In the genomic region with DNA sequence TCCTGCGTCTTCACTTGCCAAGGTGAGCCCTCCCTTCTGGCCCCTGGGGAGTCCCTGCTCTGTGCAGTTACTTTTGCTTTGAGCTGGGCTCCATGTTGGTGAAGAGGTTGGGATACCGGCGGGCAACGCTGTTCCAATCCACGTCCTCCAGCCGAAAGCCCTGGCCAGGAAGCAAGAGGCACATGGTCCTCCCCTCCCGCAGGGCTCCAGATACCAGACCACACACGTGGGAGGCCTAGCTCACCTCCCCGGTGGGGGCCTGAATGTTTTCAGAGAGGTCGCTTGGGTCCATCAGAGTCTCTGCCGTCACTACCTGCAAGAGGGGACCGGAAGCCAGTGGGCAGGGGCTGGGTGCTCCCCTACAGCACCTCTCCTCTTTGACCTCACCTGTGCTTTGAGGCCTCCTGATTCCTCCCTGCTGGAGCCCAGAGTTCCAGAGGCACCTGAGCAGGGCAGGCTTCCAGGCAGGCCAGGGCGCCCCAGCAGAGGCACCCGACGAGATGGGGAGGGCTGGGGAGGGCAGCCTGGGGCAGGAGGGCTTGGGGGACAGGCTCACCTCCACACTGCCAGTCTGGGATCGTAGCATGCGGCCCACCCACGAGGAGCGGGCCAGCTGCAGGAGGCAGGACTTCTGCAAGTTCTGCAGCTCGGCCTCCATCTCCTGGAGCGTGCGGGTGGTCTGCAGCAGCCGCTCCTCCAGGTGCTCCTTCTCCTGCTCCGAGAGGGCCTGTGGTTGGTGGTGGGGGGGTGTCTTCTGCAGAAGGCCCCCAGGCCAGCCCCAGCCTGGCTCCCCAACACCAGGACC, we compare ENCODE assay signal across 2 cellular contexts.
TF ChIP-seq lines count a peak whose summit lies in the region.

No MANE protein-coding gene starts in this region.

TF ChIP-seq in HEK293, 187 proteins besides CTCF, POLR2A, EP300 and RAD21:
- TF ChIP-seq ZNF707 (tag by site-specific recombination; IDR thresholded peaks at IDR 0.05), result no peak
- no peak for TF ChIP-seq ZNF585B (tag by site-specific recombination; IDR thresholded peaks at IDR 0.05)
- TF ChIP-seq ZFP3 (tag by site-specific recombination; IDR thresholded peaks at IDR 0.05; ENCODE audit: low read depth), result no peak
- TF ChIP-seq ZFP41 (tag by site-specific recombination; IDR thresholded peaks at IDR 0.05; ENCODE audit: borderline replicate concordance), result no peak
- TF ChIP-seq, protein P1, sequence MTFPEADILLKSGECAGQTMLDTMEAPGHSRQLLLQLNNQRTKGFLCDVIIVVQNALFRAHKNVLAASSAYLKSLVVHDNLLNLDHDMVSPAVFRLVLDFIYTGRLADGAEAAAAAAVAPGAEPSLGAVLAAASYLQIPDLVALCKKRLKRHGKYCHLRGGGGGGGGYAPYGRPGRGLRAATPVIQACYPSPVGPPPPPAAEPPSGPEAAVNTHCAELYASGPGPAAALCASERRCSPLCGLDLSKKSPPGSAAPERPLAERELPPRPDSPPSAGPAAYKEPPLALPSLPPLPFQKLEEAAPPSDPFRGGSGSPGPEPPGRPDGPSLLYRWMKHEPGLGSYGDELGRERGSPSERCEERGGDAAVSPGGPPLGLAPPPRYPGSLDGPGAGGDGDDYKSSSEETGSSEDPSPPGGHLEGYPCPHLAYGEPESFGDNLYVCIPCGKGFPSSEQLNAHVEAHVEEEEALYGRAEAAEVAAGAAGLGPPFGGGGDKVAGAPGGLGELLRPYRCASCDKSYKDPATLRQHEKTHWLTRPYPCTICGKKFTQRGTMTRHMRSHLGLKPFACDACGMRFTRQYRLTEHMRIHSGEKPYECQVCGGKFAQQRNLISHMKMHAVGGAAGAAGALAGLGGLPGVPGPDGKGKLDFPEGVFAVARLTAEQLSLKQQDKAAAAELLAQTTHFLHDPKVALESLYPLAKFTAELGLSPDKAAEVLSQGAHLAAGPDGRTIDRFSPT (tag by site-specific recombination; IDR thresholded peaks at IDR 0.05), result no peak
- TF ChIP-seq EGR2 (tag by site-specific recombination; IDR thresholded peaks at IDR 0.05; ENCODE audit: low read depth), result 0 out of 2 replicates have a peak, but pooled peaks have one; percentile 2
- no peak for TF ChIP-seq ZNF274 (IDR thresholded peaks at IDR 0.05; ENCODE audit: low read length)
- TF ChIP-seq ZNF274 (tag by site-specific recombination; IDR thresholded peaks at IDR 0.05; ENCODE audit: borderline replicate concordance), result no peak
- no peak for TF ChIP-seq KLF7 (tag by site-specific recombination; IDR thresholded peaks at IDR 0.05; ENCODE audit: borderline replicate concordance)
- TF ChIP-seq SP2 (tag by site-specific recombination; IDR thresholded peaks at IDR 0.05), result no peak
- TF ChIP-seq, protein P2, sequence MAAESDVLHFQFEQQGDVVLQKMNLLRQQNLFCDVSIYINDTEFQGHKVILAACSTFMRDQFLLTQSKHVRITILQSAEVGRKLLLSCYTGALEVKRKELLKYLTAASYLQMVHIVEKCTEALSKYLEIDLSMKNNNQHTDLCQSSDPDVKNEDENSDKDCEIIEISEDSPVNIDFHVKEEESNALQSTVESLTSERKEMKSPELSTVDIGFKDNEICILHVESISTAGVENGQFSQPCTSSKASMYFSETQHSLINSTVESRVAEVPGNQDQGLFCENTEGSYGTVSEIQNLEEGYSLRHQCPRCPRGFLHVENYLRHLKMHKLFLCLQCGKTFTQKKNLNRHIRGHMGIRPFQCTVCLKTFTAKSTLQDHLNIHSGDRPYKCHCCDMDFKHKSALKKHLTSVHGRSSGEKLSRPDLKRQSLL (tag by site-specific recombination; IDR thresholded peaks at IDR 0.05), result no peak
- no peak for TF ChIP-seq ZNF791 (tag by site-specific recombination; IDR thresholded peaks at IDR 0.05)
- TF ChIP-seq GLI4 (tag by site-specific recombination; IDR thresholded peaks at IDR 0.05), result no peak
- TF ChIP-seq, protein P3, sequence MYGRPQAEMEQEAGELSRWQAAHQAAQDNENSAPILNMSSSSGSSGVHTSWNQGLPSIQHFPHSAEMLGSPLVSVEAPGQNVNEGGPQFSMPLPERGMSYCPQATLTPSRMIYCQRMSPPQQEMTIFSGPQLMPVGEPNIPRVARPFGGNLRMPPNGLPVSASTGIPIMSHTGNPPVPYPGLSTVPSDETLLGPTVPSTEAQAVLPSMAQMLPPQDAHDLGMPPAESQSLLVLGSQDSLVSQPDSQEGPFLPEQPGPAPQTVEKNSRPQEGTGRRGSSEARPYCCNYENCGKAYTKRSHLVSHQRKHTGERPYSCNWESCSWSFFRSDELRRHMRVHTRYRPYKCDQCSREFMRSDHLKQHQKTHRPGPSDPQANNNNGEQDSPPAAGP (tag by site-specific recombination; IDR thresholded peaks at IDR 0.05), result no peak
- TF ChIP-seq, protein P4, sequence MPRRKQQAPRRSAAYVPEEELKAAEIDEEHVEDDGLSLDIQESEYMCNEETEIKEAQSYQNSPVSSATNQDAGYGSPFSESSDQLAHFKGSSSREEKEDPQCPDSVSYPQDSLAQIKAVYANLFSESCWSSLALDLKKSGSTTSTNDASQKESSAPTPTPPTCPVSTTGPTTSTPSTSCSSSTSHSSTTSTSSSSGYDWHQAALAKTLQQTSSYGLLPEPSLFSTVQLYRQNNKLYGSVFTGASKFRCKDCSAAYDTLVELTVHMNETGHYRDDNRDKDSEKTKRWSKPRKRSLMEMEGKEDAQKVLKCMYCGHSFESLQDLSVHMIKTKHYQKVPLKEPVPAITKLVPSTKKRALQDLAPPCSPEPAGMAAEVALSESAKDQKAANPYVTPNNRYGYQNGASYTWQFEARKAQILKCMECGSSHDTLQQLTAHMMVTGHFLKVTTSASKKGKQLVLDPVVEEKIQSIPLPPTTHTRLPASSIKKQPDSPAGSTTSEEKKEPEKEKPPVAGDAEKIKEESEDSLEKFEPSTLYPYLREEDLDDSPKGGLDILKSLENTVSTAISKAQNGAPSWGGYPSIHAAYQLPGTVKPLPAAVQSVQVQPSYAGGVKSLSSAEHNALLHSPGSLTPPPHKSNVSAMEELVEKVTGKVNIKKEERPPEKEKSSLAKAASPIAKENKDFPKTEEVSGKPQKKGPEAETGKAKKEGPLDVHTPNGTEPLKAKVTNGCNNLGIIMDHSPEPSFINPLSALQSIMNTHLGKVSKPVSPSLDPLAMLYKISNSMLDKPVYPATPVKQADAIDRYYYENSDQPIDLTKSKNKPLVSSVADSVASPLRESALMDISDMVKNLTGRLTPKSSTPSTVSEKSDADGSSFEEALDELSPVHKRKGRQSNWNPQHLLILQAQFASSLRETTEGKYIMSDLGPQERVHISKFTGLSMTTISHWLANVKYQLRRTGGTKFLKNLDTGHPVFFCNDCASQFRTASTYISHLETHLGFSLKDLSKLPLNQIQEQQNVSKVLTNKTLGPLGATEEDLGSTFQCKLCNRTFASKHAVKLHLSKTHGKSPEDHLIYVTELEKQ (tag by site-specific recombination; IDR thresholded peaks at IDR 0.05; ENCODE audit: borderline replicate concordance), result no peak
- TF ChIP-seq GLIS1 (tag by site-specific recombination; IDR thresholded peaks at IDR 0.05), result peak; percentile 28; the same call in 1 of the 2 replicates
- no peak for TF ChIP-seq FEZF1 (tag by site-specific recombination; IDR thresholded peaks at IDR 0.05)
- TF ChIP-seq SP7 (tag by site-specific recombination; IDR thresholded peaks at IDR 0.05), result no peak
- TF ChIP-seq ZNF214 (tag by site-specific recombination; IDR thresholded peaks at IDR 0.05; ENCODE audit: borderline replicate concordance), result no peak

TF ChIP-seq in H1, 55 proteins besides CTCF, POLR2A, EP300 and RAD21:
- TF ChIP-seq POLR2AphosphoS5 (IDR thresholded peaks at IDR 0.05; ENCODE audit: low read depth, low read length), result no peak
- TF ChIP-seq MAFK (IDR thresholded peaks at IDR 0.05; ENCODE audit: low read depth, low read length), result no peak
- TF ChIP-seq EZH2 (IDR thresholded peaks at IDR 0.05; ENCODE audit: low read depth, low read length, severe bottlenecking), result no peak
- TF ChIP-seq GTF2F1 (IDR thresholded peaks at IDR 0.05; ENCODE audit: borderline replicate concordance, low read depth, low read length), result no peak
- TF ChIP-seq RNF2 (IDR thresholded peaks at IDR 0.05; ENCODE audit: borderline replicate concordance, low read depth, low read length, missing control alignments, poor library complexity, severe bottlenecking), result no peak
- TF ChIP-seq JUND (IDR thresholded peaks at IDR 0.05; ENCODE audit: low read length), result no peak
- TF ChIP-seq SIN3A (conservative IDR thresholded peaks at IDR 0.05 in 1 of 2, IDR thresholded peaks at IDR 0.05 in 1 of 2; ENCODE audit: low read depth in 1 of 2, low read length in 2 of 2), result no peak
- no peak for TF ChIP-seq GABPA (IDR thresholded peaks at IDR 0.05; ENCODE audit: borderline replicate concordance, insufficient read depth, low read length)
- TF ChIP-seq, protein P5, sequence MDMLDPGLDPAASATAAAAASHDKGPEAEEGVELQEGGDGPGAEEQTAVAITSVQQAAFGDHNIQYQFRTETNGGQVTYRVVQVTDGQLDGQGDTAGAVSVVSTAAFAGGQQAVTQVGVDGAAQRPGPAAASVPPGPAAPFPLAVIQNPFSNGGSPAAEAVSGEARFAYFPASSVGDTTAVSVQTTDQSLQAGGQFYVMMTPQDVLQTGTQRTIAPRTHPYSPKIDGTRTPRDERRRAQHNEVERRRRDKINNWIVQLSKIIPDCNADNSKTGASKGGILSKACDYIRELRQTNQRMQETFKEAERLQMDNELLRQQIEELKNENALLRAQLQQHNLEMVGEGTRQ (IDR thresholded peaks at IDR 0.05; ENCODE audit: low read length), result no peak
